Comparison of ENCODE assay signal across 1 cellular context in genomic region chr10:4967189-4967588, GRCh38. TPM values are rescaled to one million over a fixed set of nuclear protein-coding genes. Genes with fewer than 3 reads are reported as not detected.
"Had no signal": no experiment of that assay in that cellular context is flagged by ENCODE, and none has a peak within 500 bp of the region (broad histone marks: within the 10 kb centered on the region; RNA-seq: fewer than 3 reads in every experiment).

No MANE protein-coding gene starts in this region.

RNA-seq across cellular contexts. Expression of gene AKR1C2, which starts 36.5 kb away (rescaled TPM):
- total RNA-seq: H7 had no signal
